In the genomic region with DNA sequence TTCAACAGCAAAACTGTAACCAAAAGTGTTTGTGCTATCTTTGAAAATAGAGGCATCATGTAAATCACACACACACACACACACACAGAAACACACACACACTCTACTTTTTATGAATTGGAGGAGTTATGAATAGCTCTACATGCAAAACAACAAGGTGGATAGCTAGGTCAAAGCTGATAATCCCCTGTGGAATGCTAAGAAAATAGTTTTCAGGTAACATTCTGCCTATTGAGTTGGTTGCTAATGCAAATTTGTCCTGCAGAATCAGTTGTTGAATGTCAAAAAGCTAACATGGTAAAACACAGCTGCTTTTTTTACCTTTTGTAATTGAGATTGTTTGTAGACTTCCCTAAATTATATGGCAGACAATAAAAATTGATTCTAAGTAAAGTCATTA, we compare ENCODE assay signal across 23 cellular contexts.
"Had no signal": no experiment of that assay in that cellular context is flagged by ENCODE, and none has a peak within 500 bp of the region (broad histone marks: within the 10 kb centered on the region; RNA-seq: fewer than 3 reads in every experiment).

No MANE protein-coding gene starts in this region.

- H3K27ac ChIP-seq: Peyer's patch, RWPE1, SJCRH30, VCaP had no signal

- DNase-seq: activated CD4-positive, alpha-beta memory T cell treated with anti-CD3 and anti-CD28 coated beads for 36 hours; activated CD4-positive, alpha-beta T cell treated with anti-CD3 and anti-CD28 coated beads, Interleukin-2, amount 10 ng/mL, durations not matched to agents 7 days and 5 days; activated CD4-positive, CD25-positive, alpha-beta regulatory T cell; activated CD8-positive, alpha-beta memory T cell treated with anti-CD3 and anti-CD28 coated beads for 24 hours; activated effector memory CD4-positive, alpha-beta T cell treated with anti-CD3 and anti-CD28 coated beads, Interleukin-2, amount 50 U/mL, for 16 hours; activated naive CD4-positive, alpha-beta T cell treated with Interleukin-2 at 50 U/mL for 16 hours; activated T-cell treated with anti-CD3 and anti-CD28 coated beads, Interleukin-2, amount 50 U/mL, for 4 hours; amygdala; Kasumi-1; NCI-H1092; NCI-H1417; NCI-H1930; NCI-H2171 treated with DMSO at 0.1 percent for 48 hours; NCI-H345; NCI-H510A treated with DMSO at 0.1 percent for 48 hours; Peyer's patch; Right ventricle myocardium superior; SJCRH30; SK-N-SH; T-helper 1 cell had no signal

- H3K4me2 ChIP-seq: SK-N-SH had no signal

- H3K36me3 ChIP-seq: Peyer's patch, SJCRH30 had no signal

- FAIRE-seq: astrocyte had no signal

- H3K9ac ChIP-seq: SK-N-SH had no signal

- H3K9me3 ChIP-seq: Peyer's patch, SJCRH30, SK-N-SH had no signal

- H3K27me3 ChIP-seq: Peyer's patch, SJCRH30 had no signal

- H3K4me3 ChIP-seq: Peyer's patch, SJCRH30 had no signal

- H3K4me1 ChIP-seq: Peyer's patch, SJCRH30 had no signal
